8 cellular contexts compared by ENCODE assay signal in genomic region chr17:63700528-63701441, GRCh38. TPM values are rescaled to one million over a fixed set of nuclear protein-coding genes. Genes with fewer than 3 reads are reported as not detected.
DNase-seq lines count a peak whose midpoint lies in the region; ATAC-seq and TF ChIP-seq lines count a peak whose summit lies in the region.

No MANE protein-coding gene starts in this region.

- peak overlapping the region; percentile 13 for H2AK5ac ChIP-seq in mesenchymal stem cell (ENCODE audit: low read length, severe bottlenecking)

- peak overlapping the region; percentile 72 for H2AFZ ChIP-seq in mesenchymal stem cell (ENCODE audit: low read depth, low read length)

- peak overlapping the region; percentile 92 to 95 for H3K18ac ChIP-seq in mesenchymal stem cell (ENCODE audit: low read depth in 1 of 2, low read length in 2 of 2)

- H3K27me3 ChIP-seq in ectodermal cell (ENCODE audit: control insufficient read depth, insufficient read depth, low read length, poor library complexity, severe bottlenecking) (peaks cover 9% of the 10 kb centered on the region), mesenchymal stem cell (ENCODE audit: control insufficient read depth in 1 of 2, insufficient read depth in 1 of 2, low read length in 2 of 2) (no peaks in the 10 kb centered on the region)

- H3K14ac ChIP-seq in mesenchymal stem cell (ENCODE audit: low read length in 2 of 2), result peak overlapping the region in 1 of 2 experiments; percentile 96

- peak overlapping the region; percentile 92 for H4K91ac ChIP-seq in mesenchymal stem cell (ENCODE audit: low read length)

- intact Hi-C loops in activated CD4-positive, alpha-beta T cell treated with anti-CD3 and anti-CD28 coated beads, Interleukin-2, amount 10 ng/mL, durations not matched to agents 24 days and 14 days (cut with micrococcal nuclease), result loop anchor here (1.0 kb wide), 3 partner anchors 41 to 78 kb away; partner anchors contain the start of genes CCDC47, MAP3K3 and STRADA

- peaks cover 9% of the 10 kb centered on the region for H3K79me1 ChIP-seq in mesenchymal stem cell (replicated peaks; ENCODE audit: low read length, poor library complexity, severe bottlenecking)

- H3K4me3 ChIP-seq in ectodermal cell (ENCODE audit: insufficient read depth, low read depth, low read length) (peak overlapping the region; percentile 53), mesenchymal stem cell (ENCODE audit: insufficient read depth in 1 of 2, low read depth in 1 of 2, low read length in 2 of 2) (peak overlapping the region; percentile 53 to 76)

- H3K4me3 Mint-ChIP-seq in activated CD4-positive, alpha-beta T cell treated with anti-CD3 and anti-CD28 coated beads, Interleukin-2, amount 10 ng/mL, durations not matched to agents 24 days and 14 days, result peak overlapping the region; percentile 92

- POLR2A ChIA-PET in GM10248 (lab: Yijun Ruan, JAX), result interaction anchor here (0.9 to 1.5 kb wide), 2 partner anchors 10 to 14 kb away, joined by 3 read pairs; no protein-coding TSS in a partner anchor

- H2BK15ac ChIP-seq in mesenchymal stem cell (ENCODE audit: low read depth, poor library complexity, severe bottlenecking), result peak overlapping the region; percentile 78

- H3K4me1 ChIP-seq in ectodermal cell (ENCODE audit: control insufficient read depth, insufficient read depth, low read length) (peaks cover 15% of the 10 kb centered on the region), mesenchymal stem cell (ENCODE audit: control insufficient read depth, insufficient read depth, low read depth, low read length) (peaks cover 36% of the 10 kb centered on the region)

- peak overlapping the region in 1 of 2 experiments; percentile 24 for H2BK12ac ChIP-seq in mesenchymal stem cell (ENCODE audit: low read length in 2 of 2)

- peak overlapping the region; percentile 70 for H3K4me2 ChIP-seq in mesenchymal stem cell (ENCODE audit: low read length, poor library complexity, severe bottlenecking)

- H2BK5ac ChIP-seq in mesenchymal stem cell (ENCODE audit: low read depth, low read length, poor library complexity, severe bottlenecking), result no peak overlapping the region

- no peaks in the 10 kb centered on the region for H3K9me3 ChIP-seq in ectodermal cell (ENCODE audit: control insufficient read depth, low read length)
- H3K9me3 ChIP-seq in mesenchymal stem cell (ENCODE audit: control insufficient read depth, low read length), result no peaks in the 10 kb centered on the region

- H3K36me3 ChIP-seq in ectodermal cell (ENCODE audit: control insufficient read depth, insufficient read depth, low read length) (no peaks in the 10 kb centered on the region), mesenchymal stem cell (ENCODE audit: control insufficient read depth in 1 of 2, insufficient read depth in 2 of 2, low read depth in 1 of 2, low read length in 2 of 2) (peaks cover 34 to 65% of the 10 kb centered on the region in 2 experiments)

- H3K27ac ChIP-seq in ectodermal cell (ENCODE audit: insufficient read depth, low read depth, low read length, poor library complexity, severe bottlenecking) (peak overlapping the region; percentile 88), mesenchymal stem cell (ENCODE audit: low read length, poor library complexity, severe bottlenecking) (no peak overlapping the region)

- H2BK120ac ChIP-seq in mesenchymal stem cell (ENCODE audit: low read depth, low read length), result peak overlapping the region; percentile 91

- H3K9ac ChIP-seq in mesenchymal stem cell (ENCODE audit: low read length), result peak overlapping the region; percentile 32

- H3K9me3 Mint-ChIP-seq in activated CD4-positive, alpha-beta T cell treated with anti-CD3 and anti-CD28 coated beads, Interleukin-2, amount 10 ng/mL, durations not matched to agents 24 days and 14 days, result no peaks in the 10 kb centered on the region

- H3K4me1 Mint-ChIP-seq in activated CD4-positive, alpha-beta T cell treated with anti-CD3 and anti-CD28 coated beads, Interleukin-2, amount 10 ng/mL, durations not matched to agents 24 days and 14 days, result peaks cover 58% of the 10 kb centered on the region

- no peak for ATAC-seq in GM18519 (IDR thresholded peaks at IDR 0.05; ENCODE audit: low FRiP score, unreplicated experiment)

- CTCF ChIA-PET in GM10248 (lab: Yijun Ruan, JAX), result interaction anchor here (1.1 to 1.7 kb wide), 6 partner anchors 8 to 275 kb away, joined by 3 to 5 read pairs (median 4); partner anchors contain the start of gene DDX42

- WGBS in ectodermal cell, 2 experiments, result 10% methylated on average over 87 of the region's 87 CpGs
- 6% methylated on average over 85 of the region's 87 CpGs for WGBS in mesenchymal stem cell

- peak; percentile 79 for DNase-seq in GM10248 (ENCODE audit: extremely low spot score)
- peak; percentile 66 to 69 for DNase-seq in Kasumi-1 (lab: John Stamatoyannopoulos, UW)
- peak; percentile 86 for DNase-seq in activated CD4-positive, alpha-beta T cell treated with anti-CD3 and anti-CD28 coated beads, Interleukin-2, amount 10 ng/mL, durations not matched to agents 24 days and 14 days
- peak; percentile 63 for DNase-seq in mesenchymal stem cell
- DNase-seq in stimulated activated CD8-positive, alpha-beta memory T cell treated with anti-CD3 and anti-CD28 coated beads, Interleukin-7, amount 100 ng/mL, for 4 hours (ENCODE audit: low read depth in 2 of 2), result peak; percentile 27 to 68
- DNase-seq in epidermal melanocyte (ENCODE audit: insufficient read length, low spot score), result no peak

- H3K23ac ChIP-seq in mesenchymal stem cell (ENCODE audit: low read length in 2 of 2), result peak overlapping the region; percentile 16 to 38

- H3K4ac ChIP-seq in mesenchymal stem cell (ENCODE audit: low read depth in 1 of 2, low read length in 2 of 2), result peak overlapping the region; percentile 79 to 91

- peak overlapping the region; percentile 97 for H3K27ac Mint-ChIP-seq in activated CD4-positive, alpha-beta T cell treated with anti-CD3 and anti-CD28 coated beads, Interleukin-2, amount 10 ng/mL, durations not matched to agents 24 days and 14 days

- peak overlapping the region; percentile 94 for H4K8ac ChIP-seq in mesenchymal stem cell (ENCODE audit: low read length)

- peak; percentile 44 for TF ChIP-seq CTCF in GM10248 (IDR thresholded peaks at IDR 0.05; ENCODE audit: control extremely low read depth, extremely low read depth, low read depth, missing control alignments)

- peaks cover 50% of the 10 kb centered on the region for H3K36me3 Mint-ChIP-seq in activated CD4-positive, alpha-beta T cell treated with anti-CD3 and anti-CD28 coated beads, Interleukin-2, amount 10 ng/mL, durations not matched to agents 24 days and 14 days (ENCODE audit: low read depth)

- no peaks in the 10 kb centered on the region for H3K27me3 Mint-ChIP-seq in activated CD4-positive, alpha-beta T cell treated with anti-CD3 and anti-CD28 coated beads, Interleukin-2, amount 10 ng/mL, durations not matched to agents 24 days and 14 days

RNA-seq across cellular contexts. Expression of gene LIMD2, which starts 0.9 kb away (rescaled TPM):
- 202 and 204 TPM in 2 replicates for total RNA-seq in activated CD4-positive, alpha-beta T cell treated with anti-CD3 and anti-CD28 coated beads, Interleukin-2, amount 10 ng/mL, durations not matched to agents 24 days and 14 days
- 48.0 TPM for polyA plus RNA-seq in ectodermal cell (2013, experiment 1 of 4)
- 40.7 TPM for polyA plus RNA-seq in ectodermal cell (2013, experiment 2 of 4)
- 43.0 TPM for polyA plus RNA-seq in ectodermal cell (2013, experiment 3 of 4)
- 47.9 TPM for polyA plus RNA-seq in ectodermal cell (2013, experiment 4 of 4)
- polyA plus RNA-seq in mesenchymal stem cell (2013, experiment 1 of 2), result 34.6 TPM
- 32.7 TPM for polyA plus RNA-seq in mesenchymal stem cell (2013, experiment 2 of 2)

RNA-seq across cellular contexts. Expression of gene STRADA, which starts 40.8 kb away (rescaled TPM):
- total RNA-seq in activated CD4-positive, alpha-beta T cell treated with anti-CD3 and anti-CD28 coated beads, Interleukin-2, amount 10 ng/mL, durations not matched to agents 24 days and 14 days, result 50.4 and 54.6 TPM in 2 replicates
- polyA plus RNA-seq in ectodermal cell (2013, experiment 1 of 4), result 63.2 TPM
- 67.3 TPM for polyA plus RNA-seq in ectodermal cell (2013, experiment 2 of 4)
- polyA plus RNA-seq in ectodermal cell (2013, experiment 3 of 4), result 47.6 TPM
- polyA plus RNA-seq in ectodermal cell (2013, experiment 4 of 4), result 54.7 TPM
- polyA plus RNA-seq in mesenchymal stem cell (2013, experiment 1 of 2), result 17.3 TPM
- polyA plus RNA-seq in mesenchymal stem cell (2013, experiment 2 of 2), result 16.9 TPM
